25 cellular contexts compared by ENCODE assay signal in genomic region chr5:69360442-69360841, GRCh38. TPM values are rescaled to one million over a fixed set of nuclear protein-coding genes. Genes with fewer than 3 reads are reported as not detected.
"Had no signal": no experiment of that assay in that cellular context is flagged by ENCODE, and none has a peak within 500 bp of the region (broad histone marks: within the 10 kb centered on the region; RNA-seq: fewer than 3 reads in every experiment).

No MANE protein-coding gene starts in this region.

- H3K27me3 ChIP-seq: colonic mucosa, ovary, tibial nerve had no signal

- H3K4me1 Mint-ChIP-seq: nephron progenitor cell had no signal

- H3K9me3 ChIP-seq: colonic mucosa, lower lobe of right lung, mucosa of descending colon, ovary, psoas muscle, tibial nerve had no signal

- H3K27ac Mint-ChIP-seq: activated naive CD8-positive, alpha-beta T cell had no signal

- DNase-seq: activated CD4-positive, alpha-beta T cell treated with anti-CD3 and anti-CD28 coated beads for 36 hours; activated CD4-positive, alpha-beta T cell treated with anti-CD3 and anti-CD28 coated beads, Interleukin-2, amount 50 U/mL, for 48 hours; activated CD4-positive, CD25-positive, alpha-beta regulatory T cell; activated CD8-positive, alpha-beta memory T cell treated with anti-CD3 and anti-CD28 coated beads for 24 hours; activated T-cell treated with anti-CD3 and anti-CD28 coated beads, Interleukin-2, amount 50 U/mL, for 1 hour; anterior cingulate cortex; cerebellar nuclear complex; colonic mucosa; effector CD8-positive, alpha-beta T cell; kidney glomerular epithelial cell; lower lobe of right lung; mucosa of descending colon; nephron progenitor cell; ovary; psoas muscle; stimulated activated CD4-positive, alpha-beta T cell treated with anti-CD3 and anti-CD28 coated beads, Interleukin-15, amount 100 ng/mL, for 24 hours; stimulated activated CD4-positive, alpha-beta T cell treated with anti-CD3 and anti-CD28 coated beads, Interleukin-2, amount 100 ng/mL, for 24 hours; stimulated activated naive CD4-positive, alpha-beta T cell treated with Interleukin-2 at 50 U/mL for 16 hours; SW 1271; T-helper 2 cell had no signal

- H3K4me3 Mint-ChIP-seq: activated CD4-positive, alpha-beta T cell treated with anti-CD3 and anti-CD28 coated beads for 36 hours; activated naive CD8-positive, alpha-beta T cell; nephron progenitor cell had no signal

- H3K27ac ChIP-seq: colonic mucosa, epithelial cell of prostate, lower lobe of right lung, ovary, psoas muscle, tibial nerve had no signal

- H3K9me3 Mint-ChIP-seq: nephron progenitor cell had no signal

- H3K27me3 Mint-ChIP-seq: activated CD4-positive, alpha-beta T cell treated with anti-CD3 and anti-CD28 coated beads for 36 hours; activated naive CD8-positive, alpha-beta T cell had no signal

- ATAC-seq: activated CD4-positive, alpha-beta T cell treated with anti-CD3 and anti-CD28 coated beads for 36 hours; left lobe of liver; lower lobe of right lung; mucosa of descending colon; psoas muscle had no signal

- H3K4me3 ChIP-seq: colonic mucosa, lower lobe of right lung, mucosa of descending colon, ovary, psoas muscle, tibial nerve had no signal

RNA-seq across cellular contexts. Expression of gene MARVELD2, which starts 54.5 kb away (rescaled TPM):
- total RNA-seq: myocyte had no signal
